20 cellular contexts compared by ENCODE assay signal in the genomic region with DNA sequence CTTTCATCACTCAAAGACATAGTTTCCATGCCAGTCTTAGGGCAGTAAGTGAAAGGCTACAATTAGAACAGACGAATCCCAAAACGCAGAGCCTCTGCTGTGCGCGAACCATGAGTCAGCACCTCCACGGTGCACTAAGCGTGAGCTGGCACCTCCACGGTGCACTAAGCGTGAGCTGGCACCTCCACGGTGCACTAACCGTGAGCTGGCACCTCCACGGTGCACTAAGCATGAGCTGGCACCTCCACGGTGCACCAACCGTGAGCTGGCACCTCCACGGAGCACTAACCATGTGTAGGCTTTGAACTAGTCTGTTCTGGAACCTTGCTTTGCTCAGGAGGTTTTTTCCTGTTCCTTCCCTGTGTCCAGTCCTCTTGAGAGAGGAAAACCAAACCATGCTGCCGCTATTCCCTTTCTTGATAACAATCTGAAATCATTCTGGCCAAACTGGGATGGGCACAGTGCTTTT.
A peak's percentile ranks its signal among the peaks of the same experiment; 100 is the strongest.
DNase-seq lines count a peak whose midpoint lies in the region; ATAC-seq, FAIRE-seq and TF ChIP-seq lines count a peak whose summit lies in the region.
"Had no signal": no experiment of that assay in that cellular context is flagged by ENCODE, and none has a peak within 500 bp of the region (broad histone marks: within the 10 kb centered on the region; RNA-seq: fewer than 3 reads in every experiment).

No MANE protein-coding gene starts in this region.

- TF ChIP-seq POLR2A in K562 (conservative IDR thresholded peaks at IDR 0.05): no peak

- no TSS peak for BruUV-seq in A673 (replicated peaks; lab: Mats Ljungman, UMichigan)
- no TSS peak for BruUV-seq in PC-3 (replicated peaks; lab: Mats Ljungman, UMichigan)
- no TSS peak for BruUV-seq in K562 (replicated peaks; lab: Mats Ljungman, UMichigan)

- H3K27ac ChIP-seq in A673 (ENCODE audit: low read depth, low read length, poor library complexity, severe bottlenecking): peak overlapping the region; percentile 97
- H3K27ac ChIP-seq in PC-3 (ENCODE audit: low read length): peak overlapping the region; percentile 90
- no peak overlapping the region for H3K27ac ChIP-seq in K562 (ENCODE audit: extremely low read depth, low read depth, low read length)
- H3K27ac ChIP-seq: GM23248, KMS-11, SJSA1 had no signal

- TF ChIP-seq CTCF in A673 (conservative IDR thresholded peaks at IDR 0.05; ENCODE audit: low read depth, low read length) (no peak), PC-3 (conservative IDR thresholded peaks at IDR 0.05; ENCODE audit: low read depth, low read length) (no peak), K562 (IDR thresholded peaks at IDR 0.05 in 2 of 3, conservative IDR thresholded peaks at IDR 0.05 in 1 of 3; ENCODE audit: insufficient read depth in 2 of 3, low read depth in 1 of 3, low read length in 3 of 3) (no peak)

- DNase-seq in A673 (ENCODE audit: low spot score) (no peak), PC-3 (peak; percentile 63), K562 (ENCODE audit: extremely low read depth in 1 of 4, low spot score in 3 of 4) (no peak), NCI-H2196 (lab: John Stamatoyannopoulos, UW; ENCODE audit: unreplicated experiment) (no peak), A172 (ENCODE audit: low spot score) (no peak), germinal center (ENCODE audit: low spot score) (no peak)
- DNase-seq: AML-193, Caco-2, GM23248, NCI-H1105, NCI-H1694 treated with DMSO at 0.1 percent for 48 hours, NCI-H2107, NCI-H345, NCI-H526 treated with DMSO at 0.1 percent for 48 hours had no signal

- intact Hi-C loops in A673 (cut with micrococcal nuclease; ENCODE audit: unreplicated experiment) (loop anchor here (2.0 to 5.0 kb wide), 2 partner anchors 13 to 111 kb away; no protein-coding TSS in a partner anchor), PC-3 (cut with micrococcal nuclease) (no loop called here), K562 (cut with micrococcal nuclease) (no loop called here)

- in situ Hi-C loops in K562 (cut with MboI): no loop called here

- H3K9me3 ChIP-seq in A673 (ENCODE audit: low read depth, low read length, poor library complexity, severe bottlenecking) (no peaks in the 10 kb centered on the region), PC-3 (ENCODE audit: low read length) (no peaks in the 10 kb centered on the region), K562 (replicated peaks; ENCODE audit: control insufficient read depth, insufficient read depth, low read depth, low read length) (no peaks in the 10 kb centered on the region)
- H3K9me3 ChIP-seq: Caco-2, SJSA1 had no signal

- 1% methylated on average over 15 of the region's 15 CpGs for WGBS in K562 (ENCODE audit: insufficient coverage, low coverage, missing lambda C conversion rate)

- no peaks in the 10 kb centered on the region for H3K79me2 ChIP-seq in PC-3 (ENCODE audit: low read length)
- no peaks in the 10 kb centered on the region for H3K79me2 ChIP-seq in K562 (ENCODE audit: control insufficient read depth, insufficient read depth, low read length)

- H3K9me2 ChIP-seq in PC-3 (replicated peaks; ENCODE audit: low read length): no peaks in the 10 kb centered on the region

- H3K4me1 ChIP-seq in A673 (ENCODE audit: insufficient read depth, low read length, poor library complexity, severe bottlenecking): peaks cover 53% of the 10 kb centered on the region
- peaks cover 23% of the 10 kb centered on the region for H3K4me1 ChIP-seq in PC-3 (ENCODE audit: insufficient read depth, low read length)
- H3K4me1 ChIP-seq in K562 (replicated peaks in 1 of 2; ENCODE audit: control insufficient read depth in 2 of 2, insufficient read depth in 2 of 2, low read length in 2 of 2): peaks cover 0 to 3% of the 10 kb centered on the region in 2 experiments; a peak in 2 of 5 replicates
- H3K4me1 ChIP-seq: Caco-2 had no signal

- no peak for FAIRE-seq in K562 (lab: Jason Lieb, UNC)
- FAIRE-seq: A204.1, HepG2 had no signal

- H3K9me1 ChIP-seq in K562 (ENCODE audit: control insufficient read depth, insufficient read depth, low read length): no peaks in the 10 kb centered on the region

- no peak overlapping the region for H3K4me3 ChIP-seq in A673 (ENCODE audit: low read depth, low read length, poor library complexity, severe bottlenecking)
- peak overlapping the region; percentile 30; the same call in 1 of the 2 replicates for H3K4me3 ChIP-seq in PC-3 (ENCODE audit: low read length)
- no peak overlapping the region for H3K4me3 ChIP-seq in K562
- H3K4me3 ChIP-seq: GM23248, SJSA1 had no signal

- H3F3A ChIP-seq in PC-3 (ENCODE audit: low read length, unreplicated experiment): no peaks in the 10 kb centered on the region

- POLR2A ChIA-PET in A673 (lab: Charles Lee; ENCODE audit: low non-redundant PET) (no interaction called here), PC-3 (lab: Charles Lee; ENCODE audit: unreplicated experiment) (no interaction called here), K562 (lab: Yijun Ruan, JAX) (interaction anchor here (0.6 to 0.8 kb wide), 2 partner anchors 10 to 14 kb away, joined by 3 to 4 read pairs; no protein-coding TSS in a partner anchor)

- no peaks in the 10 kb centered on the region for H3K36me3 ChIP-seq in A673 (ENCODE audit: insufficient read depth, low read length, poor library complexity, severe bottlenecking)
- no peaks in the 10 kb centered on the region for H3K36me3 ChIP-seq in PC-3 (ENCODE audit: low read depth, low read length)
- H3K36me3 ChIP-seq in K562 (ENCODE audit: control insufficient read depth, insufficient read depth, low read length): no peaks in the 10 kb centered on the region
- H3K36me3 ChIP-seq: SJSA1 had no signal

- no peak for TF ChIP-seq EP300 in K562 (IDR thresholded peaks at IDR 0.05; ENCODE audit: low read length)

- CTCF ChIA-PET in A673 (lab: Charles Lee) (no interaction called here), PC-3 (lab: Charles Lee) (no interaction called here), K562 (lab: Yijun Ruan, JAX; ENCODE audit: low intra/inter-chr PET ratio) (no interaction called here)

- H3K27me3 ChIP-seq in A673 (replicated peaks; ENCODE audit: insufficient read depth, low read depth, low read length, poor library complexity): no peaks in the 10 kb centered on the region
- H3K27me3 ChIP-seq in PC-3 (ENCODE audit: low read length): no peaks in the 10 kb centered on the region
- peaks cover 3 to 28% of the 10 kb centered on the region in 2 experiments; a peak in 3 of 5 replicates for H3K27me3 ChIP-seq in K562 (ENCODE audit: control insufficient read depth in 2 of 2, insufficient read depth in 2 of 2, low read length in 2 of 2)

- ATAC-seq in PC-3 (peak; percentile 58), K562 (no peak), esophagus mucosa (peak; percentile 32), HG02678 (IDR thresholded peaks at IDR 0.05; ENCODE audit: unreplicated experiment) (no peak)
- ATAC-seq: HepG2 had no signal

- H3K9ac ChIP-seq in PC-3 (ENCODE audit: low read length) (peak overlapping the region; percentile 54), K562 (ENCODE audit: insufficient read depth in 1 of 2, low read depth in 2 of 2, low read length in 2 of 2) (no peak overlapping the region)
- H3K9ac ChIP-seq: GM23248, KMS-11 had no signal

- H2AFZ ChIP-seq in PC-3 (ENCODE audit: low read length): no peak overlapping the region
- no peak overlapping the region for H2AFZ ChIP-seq in K562 (ENCODE audit: low read depth, low read length)
- H2AFZ ChIP-seq: GM23248 had no signal

- no peak for TF ChIP-seq RAD21 in K562 (CRISPR knock-in tag; conservative IDR thresholded peaks at IDR 0.05 in 1 of 2, IDR thresholded peaks at IDR 0.05 in 1 of 2)

- H4K20me1 ChIP-seq in PC-3 (ENCODE audit: low read length) (no peaks in the 10 kb centered on the region), K562 (replicated peaks; ENCODE audit: control insufficient read depth, insufficient read depth, low read length) (0 out of 2 replicates have a peak, but pooled peaks cover 3% of the 10 kb centered on the region)

- peak overlapping the region; percentile 76 for H3K4me2 ChIP-seq in PC-3 (ENCODE audit: low read length)
- no peak overlapping the region for H3K4me2 ChIP-seq in K562 (ENCODE audit: insufficient read depth, low read length)
- H3K4me2 ChIP-seq: KMS-11 had no signal

TF ChIP-seq in K562, 482 proteins besides CTCF, POLR2A, EP300 and RAD21:
- TF ChIP-seq PHB2 (IDR thresholded peaks at IDR 0.05; ENCODE audit: low read depth) (no peak), ZZZ3 (IDR thresholded peaks at IDR 0.05) (no peak), RNF2 (IDR thresholded peaks at IDR 0.05) (no peak), MAFG (tag; conservative IDR thresholded peaks at IDR 0.05) (peak; percentile 40; the same call in 1 of the 2 replicates), MCM7 (IDR thresholded peaks at IDR 0.05) (no peak), EHMT2 (IDR thresholded peaks at IDR 0.05) (no peak), HNRNPLL (IDR thresholded peaks at IDR 0.05; ENCODE audit: low read depth, low read length, poor library complexity, severe bottlenecking) (no peak), EGR1 (conservative IDR thresholded peaks at IDR 0.05) (no peak), NFE2 (IDR thresholded peaks at IDR 0.05; ENCODE audit: low read depth) (peak; percentile 60)

Comparison
In these comparisons a context has a peak if more than half of its experiments do, and no peak if none do; other contexts are left out.
1. ATAC-seq: peak in PC-3 (single experiment) and esophagus mucosa (single experiment); none in K562 (single experiment) and HG02678 (single experiment).